Comparison of ENCODE assay signal across 12 cellular contexts in genomic region chr1:154931940-154932487, GRCh38. TPM values are rescaled to one million over a fixed set of nuclear protein-coding genes. Genes with fewer than 3 reads are reported as not detected.
A peak's percentile ranks its signal among the peaks of the same experiment; 100 is the strongest.
DNase-seq lines count a peak whose midpoint lies in the region; ATAC-seq and TF ChIP-seq lines count a peak whose summit lies in the region.
"Had no signal": no experiment of that assay in that cellular context is flagged by ENCODE, and none has a peak within 500 bp of the region (broad histone marks: within the 10 kb centered on the region; RNA-seq: fewer than 3 reads in every experiment).

No MANE protein-coding gene starts in this region.

- H3K27me3 ChIP-seq in breast epithelium, result no peaks in the 10 kb centered on the region
- H3K27me3 ChIP-seq in lower lobe of right lung (ENCODE audit: low read depth), result no peaks in the 10 kb centered on the region
- H3K27me3 ChIP-seq: right atrium auricular region had no signal

- DNase-seq in NCI-H510A treated with DMSO at 0.1 percent for 48 hours (lab: John Stamatoyannopoulos, UW), result peak; percentile 21
- DNase-seq in NCI-H510A (lab: John Stamatoyannopoulos, UW), result no peak
- DNase-seq in breast epithelium (ENCODE audit: low spot score in 2 of 2), result peak; percentile 87 to 90
- DNase-seq in lower lobe of right lung, result peak; percentile 87
- no peak for DNase-seq in NCI-H1092 (lab: John Stamatoyannopoulos, UW)
- DNase-seq in activated effector memory CD4-positive, alpha-beta T cell treated with Interleukin-2 at 50 U/mL for 16 hours, result no peak
- no peak for DNase-seq in NCI-H774 (lab: John Stamatoyannopoulos, UW)
- DNase-seq: activated T-cell treated with anti-CD3 and anti-CD28 coated beads for 4 hours had no signal

- H3K4me3 ChIP-seq in breast epithelium (no peak overlapping the region), lower lobe of right lung (no peak overlapping the region)
- H3K4me3 ChIP-seq: K562, right atrium auricular region had no signal

- peak; percentile 51 for ATAC-seq in lower lobe of right lung
- ATAC-seq in GM19397 (IDR thresholded peaks at IDR 0.05; ENCODE audit: unreplicated experiment), result no peak
- ATAC-seq: K562; naive thymus-derived CD8-positive, alpha-beta T cell had no signal

- H3K9me3 ChIP-seq in breast epithelium (no peaks in the 10 kb centered on the region), lower lobe of right lung (no peaks in the 10 kb centered on the region)
- H3K9me3 ChIP-seq: right atrium auricular region had no signal

- H3K27ac ChIP-seq in breast epithelium, result peak overlapping the region; percentile 78 to 79
- H3K27ac ChIP-seq in lower lobe of right lung, result peak overlapping the region; percentile 67
- H3K27ac ChIP-seq: right atrium auricular region had no signal

- TF ChIP-seq CTCF in breast epithelium (IDR thresholded peaks at IDR 0.05) (no peak), lower lobe of right lung (IDR thresholded peaks at IDR 0.05) (no peak)

- intact Hi-C loops in breast epithelium (cut with DNase I; ENCODE audit: low total_unique reads) (loop anchor here (10.0 kb wide), 1 partner anchor 377 kb away; the partner anchor contains the start of gene UBE2Q1), lower lobe of right lung (cut with DNase I) (no loop called here)

- TF ChIP-seq POLR2A in breast epithelium (IDR thresholded peaks at IDR 0.05), result no peak

- H3K36me3 ChIP-seq in breast epithelium, result no peaks in the 10 kb centered on the region
- H3K36me3 ChIP-seq in lower lobe of right lung, result peaks cover 41% of the 10 kb centered on the region
- H3K36me3 ChIP-seq: right atrium auricular region had no signal

- H3K4me1 ChIP-seq in breast epithelium (peaks cover 0 to 5% of the 10 kb centered on the region in 2 donors), lower lobe of right lung (peaks cover 9% of the 10 kb centered on the region)

RNA-seq across cellular contexts. Expression of gene PMVK, which starts 4.5 kb away (rescaled TPM):
- total RNA-seq in breast epithelium (10 to 100 TPM; 15.0 to 16.7 (median 16.4) TPM), lower lobe of right lung (34.1 TPM)

RNA-seq across cellular contexts. Expression of gene PBXIP1, which starts 23.9 kb away (rescaled TPM):
- total RNA-seq in breast epithelium, result 100 to 1,000 TPM in 2 of 3 donors, 10 to 100 TPM in 1; 79.3 to 156 (median 105) TPM
- 68.1 TPM for total RNA-seq in lower lobe of right lung

RNA-seq across cellular contexts. Expression of gene PYGO2, which starts 29.6 kb away (rescaled TPM):
- 10 to 100 TPM; 14.6 to 26.2 (median 20.3) TPM for total RNA-seq in breast epithelium
- total RNA-seq in lower lobe of right lung, result 27.4 TPM

RNA-seq across cellular contexts. Expression of gene SHC1, which starts 38.5 kb away (rescaled TPM):
- total RNA-seq in breast epithelium (100 to 1,000 TPM in 2 of 3 donors, 10 to 100 TPM in 1; 94.4 to 177 (median 134) TPM), lower lobe of right lung (94.8 TPM)

RNA-seq across cellular contexts. Expression of gene CKS1B, which starts 42.5 kb away (rescaled TPM):
- total RNA-seq in breast epithelium, result 100 to 1,000 TPM in 1 of 3 donors, 10 to 100 TPM in 2; 44.6 to 104 (median 47.3) TPM
- 28.5 TPM for total RNA-seq in lower lobe of right lung

Comparison
In these comparisons a context has a peak if more than half of its experiments do, and no peak if none do; other contexts are left out.
1. DNase-seq: peak in NCI-H510A treated with DMSO at 0.1 percent for 48 hours (single experiment), breast epithelium (2 of 2) and lower lobe of right lung (single experiment); none in NCI-H510A (single experiment), NCI-H1092 (single experiment), activated effector memory CD4-positive, alpha-beta T cell treated with Interleukin-2 at 50 U/mL for 16 hours (single experiment) and NCI-H774 (single experiment).